ENCODE assay signal across 22 cellular contexts in the genomic region with DNA sequence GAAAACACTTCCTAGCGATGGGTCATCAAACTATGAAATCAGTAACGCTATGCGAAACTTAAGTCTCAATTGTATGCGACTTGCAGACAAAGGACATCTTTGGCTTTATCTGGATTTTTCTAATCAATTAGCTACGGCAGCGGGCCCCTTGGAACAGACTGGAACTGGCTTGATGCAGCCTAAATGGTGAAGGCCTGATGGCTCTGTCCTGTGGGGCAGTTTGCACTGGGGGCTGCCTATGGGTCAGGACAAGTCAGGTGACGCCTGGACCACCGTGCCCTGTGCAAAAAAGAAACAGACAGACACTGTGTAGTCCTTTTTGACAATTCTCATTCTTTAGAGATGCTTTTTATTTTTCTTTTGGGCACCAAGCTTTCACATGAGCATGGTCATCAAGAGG. TPM values are rescaled to one million over a fixed set of nuclear protein-coding genes. Genes with fewer than 3 reads are reported as not detected.
"Had no signal": no experiment of that assay in that cellular context is flagged by ENCODE, and none has a peak within 500 bp of the region (broad histone marks: within the 10 kb centered on the region; RNA-seq: fewer than 3 reads in every experiment).

No MANE protein-coding gene starts in this region.

- DNase-seq: colonic mucosa; cortex of kidney; effector CD8-positive, alpha-beta T cell; effector memory CD8-positive, alpha-beta T cell; endodermal cell; erythroblast; esophagus squamous epithelium; foreskin fibroblast; foreskin melanocyte; gastrocnemius medialis; glutamatergic neuron; heart right ventricle; kidney glomerular epithelial cell; left colon; left ventricle myocardium inferior; lower lobe of right lung; mesenchymal stem cell; mucosa of descending colon had no signal

- ATAC-seq: effector memory CD8-positive, alpha-beta T cell; esophagus mucosa; gastrocnemius medialis; heart right ventricle; left colon; left lobe of liver; mucosa of descending colon had no signal

RNA-seq across cellular contexts. Expression of a gene that starts 22.7 kb away (rescaled TPM):
- total RNA-seq: chondrocyte, endodermal cell, myocyte had no signal
